11 cellular contexts compared by ENCODE assay signal in the genomic region with DNA sequence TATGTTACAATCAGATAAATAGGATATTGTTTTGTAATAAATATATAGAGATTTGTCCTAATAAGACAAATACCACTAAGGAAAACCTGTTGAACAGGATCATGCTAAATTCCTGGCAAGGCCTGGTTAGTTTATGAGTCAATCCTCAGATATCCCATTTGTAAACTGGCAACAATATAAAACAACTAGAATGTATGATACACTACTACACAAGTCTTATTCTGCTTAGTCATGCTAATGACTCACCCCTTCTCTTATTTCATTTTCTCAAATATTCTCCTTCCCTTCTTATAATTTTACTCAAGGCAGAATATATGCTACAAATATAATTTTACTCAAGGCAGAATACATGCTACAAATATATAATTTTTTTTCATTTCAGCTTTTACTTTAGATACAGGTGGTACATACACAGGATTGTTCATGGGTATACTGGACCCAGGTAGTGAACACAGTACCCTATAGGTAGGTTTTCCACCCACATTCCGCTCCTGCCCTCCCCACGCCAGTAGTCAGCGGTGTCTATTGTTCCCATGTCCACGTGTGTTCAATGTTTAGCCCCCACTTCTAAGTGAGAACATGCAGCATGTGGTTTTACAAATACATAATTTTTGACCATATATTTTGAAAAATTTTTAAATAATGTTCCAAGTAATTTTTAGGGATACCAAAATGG. TPM values are rescaled to one million over a fixed set of nuclear protein-coding genes. Genes with fewer than 3 reads are reported as not detected.
DNase-seq lines count a peak whose midpoint lies in the region; ATAC-seq and TF ChIP-seq lines count a peak whose summit lies in the region.
"Had no signal": no experiment of that assay in that cellular context is flagged by ENCODE, and none has a peak within 500 bp of the region (broad histone marks: within the 10 kb centered on the region; RNA-seq: fewer than 3 reads in every experiment).

No MANE protein-coding gene starts in this region.

- intact Hi-C loops in activated CD4-positive, alpha-beta memory T cell treated with anti-CD3 and anti-CD28 coated beads for 36 hours (cut with micrococcal nuclease): no loop called here

- peaks cover 33% of the 10 kb centered on the region for H3K36me3 Mint-ChIP-seq in activated CD4-positive, alpha-beta memory T cell treated with anti-CD3 and anti-CD28 coated beads for 36 hours
- peaks cover 58% of the 10 kb centered on the region for H3K36me3 Mint-ChIP-seq in activated CD4-positive, alpha-beta memory T cell treated with anti-CD3 and anti-CD28 coated beads, Interleukin-2, amount 10 ng/mL, durations not matched to agents 7 days and 5 days (ENCODE audit: low read depth)
- peaks cover 37% of the 10 kb centered on the region for H3K36me3 Mint-ChIP-seq in type B pancreatic cell

- DNase-seq in activated CD4-positive, alpha-beta memory T cell treated with anti-CD3 and anti-CD28 coated beads for 36 hours: no peak
- DNase-seq in activated CD4-positive, alpha-beta memory T cell treated with anti-CD3 and anti-CD28 coated beads, Interleukin-2, amount 10 ng/mL, durations not matched to agents 7 days and 5 days: no peak
- peak; percentile 89 for DNase-seq in astrocyte of the cerebellum (ENCODE audit: low read depth)
- peak; percentile 96 for DNase-seq in iris pigment epithelial cell (ENCODE audit: low read depth)
- DNase-seq in type B pancreatic cell (ENCODE audit: extremely low spot score, unreplicated experiment): no peak
- DNase-seq in hippocampal formation (lab: John Stamatoyannopoulos, UW): no peak
- DNase-seq in HK-2 (ENCODE audit: unreplicated experiment): no peak
- DNase-seq: CD4-positive, CD25-positive, alpha-beta regulatory T cell had no signal

- H3K9me3 Mint-ChIP-seq in activated CD4-positive, alpha-beta memory T cell treated with anti-CD3 and anti-CD28 coated beads for 36 hours: no peaks in the 10 kb centered on the region
- no peaks in the 10 kb centered on the region for H3K9me3 Mint-ChIP-seq in activated CD4-positive, alpha-beta memory T cell treated with anti-CD3 and anti-CD28 coated beads, Interleukin-2, amount 10 ng/mL, durations not matched to agents 7 days and 5 days
- H3K9me3 Mint-ChIP-seq in type B pancreatic cell: no peaks in the 10 kb centered on the region
- H3K9me3 Mint-ChIP-seq: CD4-positive, CD25-positive, alpha-beta regulatory T cell had no signal

- CTCF ChIA-PET in activated CD4-positive, alpha-beta memory T cell treated with anti-CD3 and anti-CD28 coated beads for 36 hours (lab: Charles Lee): no interaction called here
- CTCF ChIA-PET in activated CD4-positive, alpha-beta memory T cell treated with anti-CD3 and anti-CD28 coated beads, Interleukin-2, amount 10 ng/mL, durations not matched to agents 7 days and 5 days (lab: Charles Lee): interaction anchor here (0.7 kb wide), 1 partner anchor 13 kb away, joined by 3 read pairs; no protein-coding TSS in a partner anchor

- peak overlapping the region; percentile 35 for H3K27ac Mint-ChIP-seq in activated CD4-positive, alpha-beta memory T cell treated with anti-CD3 and anti-CD28 coated beads for 36 hours
- no peak overlapping the region for H3K27ac Mint-ChIP-seq in activated CD4-positive, alpha-beta memory T cell treated with anti-CD3 and anti-CD28 coated beads, Interleukin-2, amount 10 ng/mL, durations not matched to agents 7 days and 5 days
- H3K27ac Mint-ChIP-seq in type B pancreatic cell: peak overlapping the region; percentile 95

- in situ Hi-C loops in astrocyte of the cerebellum (cut with HindIII; ENCODE audit: low sequenced_read_pairs): no loop called here

- TF ChIP-seq CTCF in astrocyte of the cerebellum (IDR thresholded peaks at IDR 0.05; ENCODE audit: low read depth, low read length, missing control alignments) (no peak), type B pancreatic cell (conservative IDR thresholded peaks at IDR 0.05) (no peak)

- peaks cover 60% of the 10 kb centered on the region for H3K4me1 Mint-ChIP-seq in activated CD4-positive, alpha-beta memory T cell treated with anti-CD3 and anti-CD28 coated beads for 36 hours (ENCODE audit: low read depth)
- H3K4me1 Mint-ChIP-seq in activated CD4-positive, alpha-beta memory T cell treated with anti-CD3 and anti-CD28 coated beads, Interleukin-2, amount 10 ng/mL, durations not matched to agents 7 days and 5 days: peaks cover 58% of the 10 kb centered on the region
- H3K4me1 Mint-ChIP-seq in type B pancreatic cell (ENCODE audit: unreplicated experiment): peaks cover 36% of the 10 kb centered on the region

- POLR2A ChIA-PET in activated CD4-positive, alpha-beta memory T cell treated with anti-CD3 and anti-CD28 coated beads for 36 hours (lab: Charles Lee): interaction anchor here (0.7 kb wide), 1 partner anchor 15 kb away, joined by 4 read pairs; no protein-coding TSS in a partner anchor
- POLR2A ChIA-PET in activated CD4-positive, alpha-beta memory T cell treated with anti-CD3 and anti-CD28 coated beads, Interleukin-2, amount 10 ng/mL, durations not matched to agents 7 days and 5 days (lab: Charles Lee): no interaction called here

- ATAC-seq in GM18909 (IDR thresholded peaks at IDR 0.05; ENCODE audit: poor library complexity, unreplicated experiment): no peak

- H3K4me3 Mint-ChIP-seq in activated CD4-positive, alpha-beta memory T cell treated with anti-CD3 and anti-CD28 coated beads for 36 hours: no peak overlapping the region
- H3K4me3 Mint-ChIP-seq in activated CD4-positive, alpha-beta memory T cell treated with anti-CD3 and anti-CD28 coated beads, Interleukin-2, amount 10 ng/mL, durations not matched to agents 7 days and 5 days: no peak overlapping the region
- peak overlapping the region; percentile 80 for H3K4me3 Mint-ChIP-seq in type B pancreatic cell
- H3K4me3 Mint-ChIP-seq: CD4-positive, CD25-positive, alpha-beta regulatory T cell had no signal

- H3K4me3 ChIP-seq in astrocyte of the cerebellum (ENCODE audit: low read depth, low read length): no peak overlapping the region

- no peaks in the 10 kb centered on the region for H3K27me3 Mint-ChIP-seq in activated CD4-positive, alpha-beta memory T cell treated with anti-CD3 and anti-CD28 coated beads for 36 hours
- H3K27me3 Mint-ChIP-seq in activated CD4-positive, alpha-beta memory T cell treated with anti-CD3 and anti-CD28 coated beads, Interleukin-2, amount 10 ng/mL, durations not matched to agents 7 days and 5 days: no peaks in the 10 kb centered on the region
- H3K27me3 Mint-ChIP-seq in type B pancreatic cell: no peaks in the 10 kb centered on the region
- H3K27me3 Mint-ChIP-seq: CD4-positive, CD25-positive, alpha-beta regulatory T cell had no signal

RNA-seq across cellular contexts. Expression of gene OSER1, which starts 6.3 kb away (rescaled TPM):
- 10 to 100 TPM; 23.4 to 24.2 TPM for total RNA-seq in activated CD4-positive, alpha-beta memory T cell treated with anti-CD3 and anti-CD28 coated beads for 36 hours
- 10 to 100 TPM; 30.8 to 31.4 TPM for total RNA-seq in activated CD4-positive, alpha-beta memory T cell treated with anti-CD3 and anti-CD28 coated beads, Interleukin-2, amount 10 ng/mL, durations not matched to agents 7 days and 5 days
- total RNA-seq in type B pancreatic cell (ENCODE audit: low replicate concordance): 31.1 and 38.4 TPM in 2 replicates

RNA-seq across cellular contexts. Expression of gene JPH2, which starts 17.3 kb away (rescaled TPM):
- not detected for total RNA-seq in activated CD4-positive, alpha-beta memory T cell treated with anti-CD3 and anti-CD28 coated beads for 36 hours
- total RNA-seq in activated CD4-positive, alpha-beta memory T cell treated with anti-CD3 and anti-CD28 coated beads, Interleukin-2, amount 10 ng/mL, durations not matched to agents 7 days and 5 days: under 1 TPM; 0.05 to 0.10 TPM
- total RNA-seq in type B pancreatic cell (ENCODE audit: low replicate concordance): 4.9 and 17.3 TPM in 2 replicates
- total RNA-seq: CD4-positive, CD25-positive, alpha-beta regulatory T cell; T-helper 2 cell treated with Interferon-gamma antibody and Interleukin-4, amounts not matched to agents 100 ng/mL and 5 ng/mL, for 36 hours had no signal

RNA-seq across cellular contexts. Expression of gene GDAP1L1, which starts 42.8 kb away (rescaled TPM):
- not detected for total RNA-seq in activated CD4-positive, alpha-beta memory T cell treated with anti-CD3 and anti-CD28 coated beads for 36 hours
- total RNA-seq in activated CD4-positive, alpha-beta memory T cell treated with anti-CD3 and anti-CD28 coated beads, Interleukin-2, amount 10 ng/mL, durations not matched to agents 7 days and 5 days: not detected
- total RNA-seq in type B pancreatic cell (ENCODE audit: low replicate concordance): 1.3 and 1.8 TPM in 2 replicates
- total RNA-seq: CD4-positive, CD25-positive, alpha-beta regulatory T cell; mesenteric fat pad; T-helper 2 cell treated with Interferon-gamma antibody and Interleukin-4, amounts not matched to agents 100 ng/mL and 5 ng/mL, for 36 hours had no signal

Comparison
In these comparisons a context has a peak if more than half of its experiments do, and no peak if none do; other contexts are left out.
1. DNase-seq: peak in astrocyte of the cerebellum (single experiment) and iris pigment epithelial cell (single experiment); none in activated CD4-positive, alpha-beta memory T cell treated with anti-CD3 and anti-CD28 coated beads for 36 hours (single experiment), activated CD4-positive, alpha-beta memory T cell treated with anti-CD3 and anti-CD28 coated beads, Interleukin-2, amount 10 ng/mL, durations not matched to agents 7 days and 5 days (single experiment), type B pancreatic cell (single experiment), hippocampal formation (0 of 2) and HK-2 (single experiment).